ENCODE assay signal across 23 cellular contexts in genomic region chr13:109200556-109200955, GRCh38.
"Had no signal": no experiment of that assay in that cellular context is flagged by ENCODE, and none has a peak within 500 bp of the region (broad histone marks: within the 10 kb centered on the region; RNA-seq: fewer than 3 reads in every experiment).

No MANE protein-coding gene starts in this region.

- H3K27ac Mint-ChIP-seq: activated naive CD4-positive, alpha-beta T cell treated with anti-CD3 and anti-CD28 coated beads, Interleukin-2, amount 50 U/mL, for 72 hours; memory B cell; nephron progenitor cell; stimulated activated naive B cell treated with anti-CD40 and anti-IgM and Interleukin-4, amounts not matched to agents 10 μg/mL and 1 μg/mL and 100 μg/mL, for 72 hours had no signal

- H3K4me3 ChIP-seq: adrenal gland, ascending aorta, dorsolateral prefrontal cortex, esophagus squamous epithelium, mucosa of descending colon, smooth muscle cell, testis, upper lobe of left lung had no signal

- H3K36me3 ChIP-seq: adrenal gland, ascending aorta, esophagus squamous epithelium, upper lobe of left lung had no signal

- H3K4me3 Mint-ChIP-seq: memory B cell; nephron progenitor cell; stimulated activated naive B cell treated with anti-CD40 and anti-IgM and Interleukin-4, amounts not matched to agents 10 μg/mL and 1 μg/mL and 100 μg/mL, for 72 hours had no signal

- H3K27me3 ChIP-seq: adrenal gland, ascending aorta, testis, upper lobe of left lung had no signal

- H3K27ac ChIP-seq: adrenal gland, ascending aorta, dorsolateral prefrontal cortex, esophagus squamous epithelium, testis, upper lobe of left lung had no signal

- H3K4me1 ChIP-seq: adrenal gland, ascending aorta, esophagus squamous epithelium, testis had no signal

- H3K4me1 Mint-ChIP-seq: nephron progenitor cell had no signal

- H3K9me3 ChIP-seq: adrenal gland, ascending aorta, esophagus squamous epithelium, mucosa of descending colon, testis, upper lobe of left lung had no signal

- H3K4me2 ChIP-seq: smooth muscle cell had no signal

- H3K36me3 Mint-ChIP-seq: activated naive CD4-positive, alpha-beta T cell treated with anti-CD3 and anti-CD28 coated beads, Interleukin-2, amount 50 U/mL, for 72 hours; memory B cell; stimulated activated naive B cell treated with anti-CD40 and anti-IgM and Interleukin-4, amounts not matched to agents 10 μg/mL and 1 μg/mL and 100 μg/mL, for 72 hours had no signal

- ATAC-seq: activated naive CD4-positive, alpha-beta T cell treated with anti-CD3 and anti-CD28 coated beads, Interleukin-2, amount 50 U/mL, for 72 hours; left colon; mucosa of descending colon; sciatic nerve; stimulated activated naive B cell treated with anti-CD40 and anti-IgM and Interleukin-4, amounts not matched to agents 10 μg/mL and 1 μg/mL and 100 μg/mL, for 72 hours had no signal

- H3K9me3 Mint-ChIP-seq: activated naive CD4-positive, alpha-beta T cell treated with anti-CD3 and anti-CD28 coated beads, Interleukin-2, amount 50 U/mL, for 72 hours; memory B cell; nephron progenitor cell; stimulated activated naive B cell treated with anti-CD40 and anti-IgM and Interleukin-4, amounts not matched to agents 10 μg/mL and 1 μg/mL and 100 μg/mL, for 72 hours had no signal

- DNase-seq: activated CD4-positive, alpha-beta T cell treated with anti-CD3 and anti-CD28 coated beads for 1 hour; activated CD4-positive, alpha-beta T cell treated with anti-CD3 and anti-CD28 coated beads, Interleukin-2, amount 50 U/mL, for 1 hour; activated gamma-delta T cell treated with Interleukin-2 at 50 U/mL for 16 hours; activated T-cell treated with anti-CD3 and anti-CD28 coated beads, Interleukin-2, amount 50 U/mL, for 1 hour; adrenal gland; central memory CD4-positive, alpha-beta T cell; dorsolateral prefrontal cortex; esophagus squamous epithelium; left colon; mucosa of descending colon; nephron progenitor cell; posterior cingulate gyrus; stimulated activated CD4-positive, alpha-beta T cell treated with anti-CD3 and anti-CD28 coated beads, Interleukin-15, amount 100 ng/mL, for 24 hours; stimulated activated CD4-positive, alpha-beta T cell treated with anti-CD3 and anti-CD28 coated beads, Interleukin-2, amount 100 ng/mL, for 48 hours; stimulated activated CD8-positive, alpha-beta memory T cell treated with anti-CD3 and anti-CD28 coated beads, Interleukin-4, amount 100 ng/mL, for 48 hours; stimulated activated naive B cell treated with anti-CD40 and anti-IgM and Interleukin-4, amounts not matched to agents 10 μg/mL and 1 μg/mL and 100 μg/mL, for 72 hours; testis; upper lobe of left lung had no signal
